In genomic region chr20:56848561-56848960, GRCh38 we compare ENCODE assay signal across 6 cellular contexts.
"Had no signal": no experiment of that assay in that cellular context is flagged by ENCODE, and none has a peak within 500 bp of the region (broad histone marks: within the 10 kb centered on the region; RNA-seq: fewer than 3 reads in every experiment).

No MANE protein-coding gene starts in this region.

- H3K4me3 ChIP-seq: GM23248, K562 had no signal

- H2AFZ ChIP-seq: GM23248 had no signal

- H3K27ac ChIP-seq: GM23248 had no signal

- DNase-seq: GM23248, GOT3, H9, HCEC 1CT, IMR-90 had no signal

- H3K9ac ChIP-seq: GM23248 had no signal
